In the genomic region with DNA sequence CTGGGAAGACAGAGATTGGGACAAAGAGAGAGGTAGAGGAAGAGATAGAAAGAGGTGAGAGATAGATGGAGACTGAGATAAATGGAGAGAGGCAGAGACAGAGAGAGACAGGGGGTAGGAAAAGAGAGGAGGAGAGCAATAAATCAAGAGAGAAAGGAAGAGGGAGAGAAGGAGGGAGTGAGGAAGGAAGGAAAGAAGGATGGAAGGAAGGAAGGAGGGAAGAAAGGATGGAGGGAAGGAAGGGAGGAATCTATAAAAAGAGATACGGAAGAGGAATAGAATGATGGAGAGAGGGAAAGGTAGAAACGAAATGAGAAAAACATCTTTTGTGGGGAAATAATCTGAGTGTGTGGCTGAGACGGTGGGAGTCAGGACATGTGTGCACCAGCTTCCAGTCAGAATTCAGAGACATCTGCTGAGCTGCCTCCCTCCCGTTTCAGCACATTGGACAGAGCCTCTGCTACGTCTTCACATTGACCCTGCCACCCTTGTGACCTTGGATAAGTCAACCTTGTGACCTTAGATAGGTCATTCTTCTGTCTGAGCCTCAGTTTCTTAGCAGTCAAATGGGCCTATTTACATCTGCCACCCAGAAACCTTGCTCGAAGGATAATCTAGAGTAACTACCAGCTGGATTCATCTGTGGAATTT, we compare ENCODE assay signal across 2 cellular contexts.
TF ChIP-seq lines count a peak whose summit lies in the region.

No MANE protein-coding gene starts in this region.

TF ChIP-seq in Ishikawa, 13 proteins besides CTCF, POLR2A, EP300 and RAD21 (continued from another document):
- TF ChIP-seq, protein P1, sequence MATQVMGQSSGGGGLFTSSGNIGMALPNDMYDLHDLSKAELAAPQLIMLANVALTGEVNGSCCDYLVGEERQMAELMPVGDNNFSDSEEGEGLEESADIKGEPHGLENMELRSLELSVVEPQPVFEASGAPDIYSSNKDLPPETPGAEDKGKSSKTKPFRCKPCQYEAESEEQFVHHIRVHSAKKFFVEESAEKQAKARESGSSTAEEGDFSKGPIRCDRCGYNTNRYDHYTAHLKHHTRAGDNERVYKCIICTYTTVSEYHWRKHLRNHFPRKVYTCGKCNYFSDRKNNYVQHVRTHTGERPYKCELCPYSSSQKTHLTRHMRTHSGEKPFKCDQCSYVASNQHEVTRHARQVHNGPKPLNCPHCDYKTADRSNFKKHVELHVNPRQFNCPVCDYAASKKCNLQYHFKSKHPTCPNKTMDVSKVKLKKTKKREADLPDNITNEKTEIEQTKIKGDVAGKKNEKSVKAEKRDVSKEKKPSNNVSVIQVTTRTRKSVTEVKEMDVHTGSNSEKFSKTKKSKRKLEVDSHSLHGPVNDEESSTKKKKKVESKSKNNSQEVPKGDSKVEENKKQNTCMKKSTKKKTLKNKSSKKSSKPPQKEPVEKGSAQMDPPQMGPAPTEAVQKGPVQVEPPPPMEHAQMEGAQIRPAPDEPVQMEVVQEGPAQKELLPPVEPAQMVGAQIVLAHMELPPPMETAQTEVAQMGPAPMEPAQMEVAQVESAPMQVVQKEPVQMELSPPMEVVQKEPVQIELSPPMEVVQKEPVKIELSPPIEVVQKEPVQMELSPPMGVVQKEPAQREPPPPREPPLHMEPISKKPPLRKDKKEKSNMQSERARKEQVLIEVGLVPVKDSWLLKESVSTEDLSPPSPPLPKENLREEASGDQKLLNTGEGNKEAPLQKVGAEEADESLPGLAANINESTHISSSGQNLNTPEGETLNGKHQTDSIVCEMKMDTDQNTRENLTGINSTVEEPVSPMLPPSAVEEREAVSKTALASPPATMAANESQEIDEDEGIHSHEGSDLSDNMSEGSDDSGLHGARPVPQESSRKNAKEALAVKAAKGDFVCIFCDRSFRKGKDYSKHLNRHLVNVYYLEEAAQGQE (IDR thresholded peaks at IDR 0.05; ENCODE audit: low read depth) = peak; percentile 80
- TF ChIP-seq CEBPB (IDR thresholded peaks at IDR 0.05) = no peak
TF ChIP-seq in Ishikawa: peak in this region for 1.

TF ChIP-seq in WTC11, 78 proteins besides CTCF, POLR2A, EP300 and RAD21 (continued from another document):
- TF ChIP-seq, protein P2, sequence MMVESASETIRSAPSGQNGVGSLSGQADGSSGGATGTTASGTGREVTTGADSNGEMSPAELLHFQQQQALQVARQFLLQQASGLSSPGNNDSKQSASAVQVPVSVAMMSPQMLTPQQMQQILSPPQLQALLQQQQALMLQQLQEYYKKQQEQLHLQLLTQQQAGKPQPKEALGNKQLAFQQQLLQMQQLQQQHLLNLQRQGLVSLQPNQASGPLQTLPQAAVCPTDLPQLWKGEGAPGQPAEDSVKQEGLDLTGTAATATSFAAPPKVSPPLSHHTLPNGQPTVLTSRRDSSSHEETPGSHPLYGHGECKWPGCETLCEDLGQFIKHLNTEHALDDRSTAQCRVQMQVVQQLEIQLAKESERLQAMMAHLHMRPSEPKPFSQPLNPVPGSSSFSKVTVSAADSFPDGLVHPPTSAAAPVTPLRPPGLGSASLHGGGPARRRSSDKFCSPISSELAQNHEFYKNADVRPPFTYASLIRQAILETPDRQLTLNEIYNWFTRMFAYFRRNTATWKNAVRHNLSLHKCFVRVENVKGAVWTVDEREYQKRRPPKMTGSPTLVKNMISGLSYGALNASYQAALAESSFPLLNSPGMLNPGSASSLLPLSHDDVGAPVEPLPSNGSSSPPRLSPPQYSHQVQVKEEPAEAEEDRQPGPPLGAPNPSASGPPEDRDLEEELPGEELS (CRISPR knock-in tag; IDR thresholded peaks at IDR 0.05) = 0 out of 2 replicates have a peak, but pooled peaks have one; percentile 30
- no peak for TF ChIP-seq ZNF423 (CRISPR knock-in tag; IDR thresholded peaks at IDR 0.05)
- TF ChIP-seq, protein P3, sequence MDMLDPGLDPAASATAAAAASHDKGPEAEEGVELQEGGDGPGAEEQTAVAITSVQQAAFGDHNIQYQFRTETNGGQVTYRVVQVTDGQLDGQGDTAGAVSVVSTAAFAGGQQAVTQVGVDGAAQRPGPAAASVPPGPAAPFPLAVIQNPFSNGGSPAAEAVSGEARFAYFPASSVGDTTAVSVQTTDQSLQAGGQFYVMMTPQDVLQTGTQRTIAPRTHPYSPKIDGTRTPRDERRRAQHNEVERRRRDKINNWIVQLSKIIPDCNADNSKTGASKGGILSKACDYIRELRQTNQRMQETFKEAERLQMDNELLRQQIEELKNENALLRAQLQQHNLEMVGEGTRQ (CRISPR knock-in tag; IDR thresholded peaks at IDR 0.05) = no peak
- TF ChIP-seq SOX15 (CRISPR knock-in tag; IDR thresholded peaks at IDR 0.05) = no peak
- TF ChIP-seq FOXK1 (CRISPR knock-in tag; IDR thresholded peaks at IDR 0.05) = 0 out of 2 replicates have a peak, but pooled peaks have one; percentile 21
- TF ChIP-seq ETV6 (CRISPR knock-in tag; IDR thresholded peaks at IDR 0.05) = no peak
- TF ChIP-seq FOXJ3 (CRISPR knock-in tag; IDR thresholded peaks at IDR 0.05; ENCODE audit: borderline replicate concordance) = no peak
- TF ChIP-seq, protein P4, sequence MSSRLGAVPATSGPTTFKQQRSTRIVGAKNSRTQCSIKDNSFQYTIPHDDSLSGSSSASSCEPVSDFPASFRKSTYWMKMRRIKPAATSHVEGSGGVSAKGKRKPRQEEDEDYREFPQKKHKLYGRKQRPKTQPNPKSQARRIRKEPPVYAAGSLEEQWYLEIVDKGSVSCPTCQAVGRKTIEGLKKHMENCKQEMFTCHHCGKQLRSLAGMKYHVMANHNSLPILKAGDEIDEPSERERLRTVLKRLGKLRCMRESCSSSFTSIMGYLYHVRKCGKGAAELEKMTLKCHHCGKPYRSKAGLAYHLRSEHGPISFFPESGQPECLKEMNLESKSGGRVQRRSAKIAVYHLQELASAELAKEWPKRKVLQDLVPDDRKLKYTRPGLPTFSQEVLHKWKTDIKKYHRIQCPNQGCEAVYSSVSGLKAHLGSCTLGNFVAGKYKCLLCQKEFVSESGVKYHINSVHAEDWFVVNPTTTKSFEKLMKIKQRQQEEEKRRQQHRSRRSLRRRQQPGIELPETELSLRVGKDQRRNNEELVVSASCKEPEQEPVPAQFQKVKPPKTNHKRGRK (CRISPR knock-in tag; IDR thresholded peaks at IDR 0.05; ENCODE audit: borderline replicate concordance) = no peak
- TF ChIP-seq, protein P5, sequence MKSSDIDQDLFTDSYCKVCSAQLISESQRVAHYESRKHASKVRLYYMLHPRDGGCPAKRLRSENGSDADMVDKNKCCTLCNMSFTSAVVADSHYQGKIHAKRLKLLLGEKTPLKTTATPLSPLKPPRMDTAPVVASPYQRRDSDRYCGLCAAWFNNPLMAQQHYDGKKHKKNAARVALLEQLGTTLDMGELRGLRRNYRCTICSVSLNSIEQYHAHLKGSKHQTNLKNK (CRISPR knock-in tag; IDR thresholded peaks at IDR 0.05) = no peak
- TF ChIP-seq, protein P6, sequence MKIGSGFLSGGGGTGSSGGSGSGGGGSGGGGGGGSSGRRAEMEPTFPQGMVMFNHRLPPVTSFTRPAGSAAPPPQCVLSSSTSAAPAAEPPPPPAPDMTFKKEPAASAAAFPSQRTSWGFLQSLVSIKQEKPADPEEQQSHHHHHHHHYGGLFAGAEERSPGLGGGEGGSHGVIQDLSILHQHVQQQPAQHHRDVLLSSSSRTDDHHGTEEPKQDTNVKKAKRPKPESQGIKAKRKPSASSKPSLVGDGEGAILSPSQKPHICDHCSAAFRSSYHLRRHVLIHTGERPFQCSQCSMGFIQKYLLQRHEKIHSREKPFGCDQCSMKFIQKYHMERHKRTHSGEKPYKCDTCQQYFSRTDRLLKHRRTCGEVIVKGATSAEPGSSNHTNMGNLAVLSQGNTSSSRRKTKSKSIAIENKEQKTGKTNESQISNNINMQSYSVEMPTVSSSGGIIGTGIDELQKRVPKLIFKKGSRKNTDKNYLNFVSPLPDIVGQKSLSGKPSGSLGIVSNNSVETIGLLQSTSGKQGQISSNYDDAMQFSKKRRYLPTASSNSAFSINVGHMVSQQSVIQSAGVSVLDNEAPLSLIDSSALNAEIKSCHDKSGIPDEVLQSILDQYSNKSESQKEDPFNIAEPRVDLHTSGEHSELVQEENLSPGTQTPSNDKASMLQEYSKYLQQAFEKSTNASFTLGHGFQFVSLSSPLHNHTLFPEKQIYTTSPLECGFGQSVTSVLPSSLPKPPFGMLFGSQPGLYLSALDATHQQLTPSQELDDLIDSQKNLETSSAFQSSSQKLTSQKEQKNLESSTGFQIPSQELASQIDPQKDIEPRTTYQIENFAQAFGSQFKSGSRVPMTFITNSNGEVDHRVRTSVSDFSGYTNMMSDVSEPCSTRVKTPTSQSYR (CRISPR knock-in tag; IDR thresholded peaks at IDR 0.05) = 0 out of 2 replicates have a peak, but pooled peaks have one; percentile 28
- no peak for TF ChIP-seq NR1H2 (CRISPR knock-in tag; IDR thresholded peaks at IDR 0.05)
- TF ChIP-seq, protein P7, sequence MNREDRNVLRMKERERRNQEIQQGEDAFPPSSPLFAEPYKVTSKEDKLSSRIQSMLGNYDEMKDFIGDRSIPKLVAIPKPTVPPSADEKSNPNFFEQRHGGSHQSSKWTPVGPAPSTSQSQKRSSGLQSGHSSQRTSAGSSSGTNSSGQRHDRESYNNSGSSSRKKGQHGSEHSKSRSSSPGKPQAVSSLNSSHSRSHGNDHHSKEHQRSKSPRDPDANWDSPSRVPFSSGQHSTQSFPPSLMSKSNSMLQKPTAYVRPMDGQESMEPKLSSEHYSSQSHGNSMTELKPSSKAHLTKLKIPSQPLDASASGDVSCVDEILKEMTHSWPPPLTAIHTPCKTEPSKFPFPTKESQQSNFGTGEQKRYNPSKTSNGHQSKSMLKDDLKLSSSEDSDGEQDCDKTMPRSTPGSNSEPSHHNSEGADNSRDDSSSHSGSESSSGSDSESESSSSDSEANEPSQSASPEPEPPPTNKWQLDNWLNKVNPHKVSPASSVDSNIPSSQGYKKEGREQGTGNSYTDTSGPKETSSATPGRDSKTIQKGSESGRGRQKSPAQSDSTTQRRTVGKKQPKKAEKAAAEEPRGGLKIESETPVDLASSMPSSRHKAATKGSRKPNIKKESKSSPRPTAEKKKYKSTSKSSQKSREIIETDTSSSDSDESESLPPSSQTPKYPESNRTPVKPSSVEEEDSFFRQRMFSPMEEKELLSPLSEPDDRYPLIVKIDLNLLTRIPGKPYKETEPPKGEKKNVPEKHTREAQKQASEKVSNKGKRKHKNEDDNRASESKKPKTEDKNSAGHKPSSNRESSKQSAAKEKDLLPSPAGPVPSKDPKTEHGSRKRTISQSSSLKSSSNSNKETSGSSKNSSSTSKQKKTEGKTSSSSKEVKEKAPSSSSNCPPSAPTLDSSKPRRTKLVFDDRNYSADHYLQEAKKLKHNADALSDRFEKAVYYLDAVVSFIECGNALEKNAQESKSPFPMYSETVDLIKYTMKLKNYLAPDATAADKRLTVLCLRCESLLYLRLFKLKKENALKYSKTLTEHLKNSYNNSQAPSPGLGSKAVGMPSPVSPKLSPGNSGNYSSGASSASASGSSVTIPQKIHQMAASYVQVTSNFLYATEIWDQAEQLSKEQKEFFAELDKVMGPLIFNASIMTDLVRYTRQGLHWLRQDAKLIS (CRISPR knock-in tag; IDR thresholded peaks at IDR 0.05; ENCODE audit: borderline replicate concordance) = no peak
TF ChIP-seq in WTC11: peak in this region for 4.
